8 cellular contexts compared by ENCODE assay signal in the genomic region with DNA sequence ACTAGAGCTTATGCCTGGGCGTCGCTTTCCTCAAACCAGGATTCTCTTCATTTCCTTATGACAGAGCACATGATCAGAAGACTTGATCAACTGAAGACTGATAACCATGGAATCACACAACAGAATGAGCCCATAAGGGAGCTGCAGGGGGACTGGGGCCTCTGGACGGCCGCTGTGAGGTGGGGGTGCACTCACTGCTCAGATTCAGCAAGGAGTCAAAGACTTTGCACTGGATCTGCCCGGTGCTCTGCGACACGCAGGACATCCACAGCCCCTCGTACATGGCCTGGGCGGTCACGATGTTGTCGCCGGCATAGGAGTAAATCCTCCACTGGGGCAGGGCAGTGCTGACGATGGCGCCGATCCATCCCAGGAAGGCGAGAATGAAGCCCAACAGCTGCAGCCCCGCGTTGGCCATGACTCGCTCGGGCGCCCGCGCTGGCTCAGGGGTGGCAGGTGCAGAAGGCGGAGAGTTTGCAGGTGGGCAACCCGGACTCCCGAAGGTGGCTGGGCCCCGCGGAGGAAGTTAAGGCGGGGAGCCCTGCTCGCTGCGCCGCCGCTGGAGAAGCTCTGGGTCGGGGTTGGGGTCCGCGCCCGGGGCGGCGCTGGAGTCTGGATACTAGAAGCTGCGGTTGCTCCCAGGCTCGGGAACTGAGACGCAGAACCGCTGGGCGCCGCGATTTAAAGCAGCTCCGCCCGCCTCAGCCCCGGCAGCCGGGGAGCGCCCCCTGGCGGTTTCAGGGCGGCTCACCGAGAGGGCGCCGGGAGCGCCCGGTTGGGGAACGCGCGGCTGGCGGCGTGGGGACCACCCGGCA. TPM values are rescaled to one million over a fixed set of nuclear protein-coding genes. Genes with fewer than 3 reads are reported as not detected.
DNase-seq lines count a peak whose midpoint lies in the region; ATAC-seq and TF ChIP-seq lines count a peak whose summit lies in the region.

A gene with protein sequence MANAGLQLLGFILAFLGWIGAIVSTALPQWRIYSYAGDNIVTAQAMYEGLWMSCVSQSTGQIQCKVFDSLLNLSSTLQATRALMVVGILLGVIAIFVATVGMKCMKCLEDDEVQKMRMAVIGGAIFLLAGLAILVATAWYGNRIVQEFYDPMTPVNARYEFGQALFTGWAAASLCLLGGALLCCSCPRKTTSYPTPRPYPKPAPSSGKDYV (minus strand): TSS at position 658 of the 815 bp plus-strand sequence. CDS start 240 bp downstream, at position 418.

- H3K4me3 ChIP-seq in GM23338 (peak within 1 kb of the TSS; percentile 78), left ventricle myocardium inferior (peak within 1 kb of the TSS; percentile 74)

- CTCF ChIA-PET in T-cell (lab: Charles Lee), result interaction anchor here (0.6 to 2.2 kb wide), 23 partner anchors 8 to 379 kb away, joined by 3 to 14 read pairs (median 3); no protein-coding TSS in a partner anchor

- H3K36me3 Mint-ChIP-seq in GM23338 (ENCODE audit: low read depth) (no peaks in the 10 kb centered on the region), T-cell (no peaks in the 10 kb centered on the region), type B pancreatic cell (no peaks in the 10 kb centered on the region)

- peak within 1 kb of the TSS; percentile 70 for H3K9ac ChIP-seq in ES-I3 (ENCODE audit: low read depth, low read length)

- peak; percentile 69 to 88 for TF ChIP-seq CTCF in GM23338 (conservative IDR thresholded peaks at IDR 0.05; ENCODE audit: low read depth in 2 of 2)
- peak; percentile 99 for TF ChIP-seq CTCF in left ventricle myocardium inferior (IDR thresholded peaks at IDR 0.05; ENCODE audit: borderline replicate concordance)
- peak; percentile 99 for TF ChIP-seq CTCF in type B pancreatic cell (conservative IDR thresholded peaks at IDR 0.05)

- intact Hi-C loops in left ventricle myocardium inferior (cut with micrococcal nuclease), result no loop called here
- intact Hi-C loops in posterior vena cava (cut with DNase I), result loop anchor here in 1 of 2 donors (10.0 kb wide), 1 partner anchor 97 kb away; no protein-coding TSS in a partner anchor

- H3K4me1 Mint-ChIP-seq in GM23338, result peaks cover 40% of the 10 kb centered on the region
- H3K4me1 Mint-ChIP-seq in T-cell, result peaks cover 17 to 23% (median 20%) of the 10 kb centered on the region in 3 donors
- H3K4me1 Mint-ChIP-seq in type B pancreatic cell (ENCODE audit: unreplicated experiment), result peaks cover 8% of the 10 kb centered on the region

- H3K9me3 Mint-ChIP-seq in GM23338, result no peaks in the 10 kb centered on the region
- H3K9me3 Mint-ChIP-seq in T-cell, result no peaks in the 10 kb centered on the region
- no peaks in the 10 kb centered on the region for H3K9me3 Mint-ChIP-seq in type B pancreatic cell

- POLR2A ChIA-PET in T-cell (lab: Charles Lee), result interaction anchor here in 1 of 2 donors (0.7 kb wide), 1 partner anchor 26 kb away, joined by 3 read pairs; no protein-coding TSS in a partner anchor

- H2AFZ ChIP-seq in GM23338, result peak within 1 kb of the TSS; percentile 87

- no peaks in the 10 kb centered on the region; the same call in 1 of the 2 replicates for H4K20me1 ChIP-seq in GM23338 (replicated peaks; ENCODE audit: insufficient read depth)

- H3K27ac Mint-ChIP-seq in GM23338 (no peak within 1 kb of the TSS), T-cell (no peak within 1 kb of the TSS), type B pancreatic cell (peak within 1 kb of the TSS; percentile 57)

- H3K36me3 ChIP-seq in ES-I3 (ENCODE audit: insufficient read depth, low read length), result no peaks in the 10 kb centered on the region
- H3K36me3 ChIP-seq in GM23338 (ENCODE audit: insufficient read depth), result no peaks in the 10 kb centered on the region
- H3K36me3 ChIP-seq in left ventricle myocardium inferior, result no peaks in the 10 kb centered on the region

- H3K4me1 ChIP-seq in ES-I3 (ENCODE audit: insufficient read depth, low read length), result peaks cover 21% of the 10 kb centered on the region
- H3K4me1 ChIP-seq in GM23338 (ENCODE audit: insufficient read depth), result peaks cover 33% of the 10 kb centered on the region
- H3K4me1 ChIP-seq in left ventricle myocardium inferior, result peaks cover 26% of the 10 kb centered on the region

- no peaks in the 10 kb centered on the region for H3K79me2 ChIP-seq in GM23338 (replicated peaks; ENCODE audit: insufficient read depth)

- H3K9me3 ChIP-seq in ES-I3 (ENCODE audit: control insufficient read depth, insufficient read depth, low read length), result no peaks in the 10 kb centered on the region
- H3K9me3 ChIP-seq in left ventricle myocardium inferior (replicated peaks), result no peaks in the 10 kb centered on the region

- peak within 1 kb of the TSS; percentile 92 for H3K4me2 ChIP-seq in GM23338

- ATAC-seq in GM23338 (peak; percentile 87), T-cell (replicated peaks in 1 of 4) (peak; percentile 87 to 93 (median 89))

- H3F3A ChIP-seq in GM23338 (replicated peaks; ENCODE audit: low read depth), result no peaks in the 10 kb centered on the region

- no peak within 1 kb of the TSS for H3K27ac ChIP-seq in GM23338 (ENCODE audit: low read depth)
- H3K27ac ChIP-seq in left ventricle myocardium inferior (replicated peaks), result no peak within 1 kb of the TSS

- DNase-seq in GM23338 (ENCODE audit: low spot score) (peak; percentile 95), LoVo (ENCODE audit: low spot score) (peak; percentile 84), T-cell (peak; percentile 15 to 78 (median 62)), amygdala (lab: John Stamatoyannopoulos, UW) (peak in 54 of 56 donors; percentile 5 to 82 (median 46)), left ventricle myocardium inferior (peak; percentile 81), posterior vena cava (ENCODE audit: low spot score) (peak; percentile 94), type B pancreatic cell (ENCODE audit: extremely low spot score, unreplicated experiment) (peak; percentile 89)

- H3K27me3 ChIP-seq in GM23338 (ENCODE audit: insufficient read depth), result peaks cover 24% of the 10 kb centered on the region
- H3K27me3 ChIP-seq in left ventricle myocardium inferior (ENCODE audit: low read depth), result peaks cover 34% of the 10 kb centered on the region

- H3K27me3 Mint-ChIP-seq in GM23338 (ENCODE audit: insufficient read depth, low read depth, poor library complexity) (peaks cover 15% of the 10 kb centered on the region), T-cell (peaks cover 32 to 37% of the 10 kb centered on the region in 2 donors), type B pancreatic cell (peaks cover 45% of the 10 kb centered on the region)

- H3K4me3 Mint-ChIP-seq in GM23338 (peak within 1 kb of the TSS; percentile 85), T-cell (peak within 1 kb of the TSS; percentile 68 to 75 (median 74)), type B pancreatic cell (peak within 1 kb of the TSS; percentile 84)

- no peaks in the 10 kb centered on the region for H3K9me2 ChIP-seq in GM23338 (ENCODE audit: insufficient read depth)

TF ChIP-seq in GM23338, 12 proteins besides CTCF, POLR2A, EP300 and RAD21 (continues in another document):
- TF ChIP-seq POLR2AphosphoS5 (IDR thresholded peaks at IDR 0.05; ENCODE audit: low read depth) (peak; percentile 42; the same call in 1 of the 2 replicates), EZH2 (IDR thresholded peaks at IDR 0.05; ENCODE audit: low read depth, unreplicated experiment) (no peak), JUNB (IDR thresholded peaks at IDR 0.05; ENCODE audit: unreplicated experiment) (no peak), NANOG (IDR thresholded peaks at IDR 0.05; ENCODE audit: borderline replicate concordance) (no peak), ZNF114 (CRISPR knock-in tag; IDR thresholded peaks at IDR 0.05) (no peak), CREB1 (CRISPR knock-in tag; IDR thresholded peaks at IDR 0.05; ENCODE audit: low read depth) (peak; percentile 46; the same call in 1 of the 2 replicates), STAT1 (IDR thresholded peaks at IDR 0.05; ENCODE audit: unreplicated experiment) (no peak), EZH2phosphoT487 (IDR thresholded peaks at IDR 0.05; ENCODE audit: unreplicated experiment) (no peak)
- TF ChIP-seq, protein P1, sequence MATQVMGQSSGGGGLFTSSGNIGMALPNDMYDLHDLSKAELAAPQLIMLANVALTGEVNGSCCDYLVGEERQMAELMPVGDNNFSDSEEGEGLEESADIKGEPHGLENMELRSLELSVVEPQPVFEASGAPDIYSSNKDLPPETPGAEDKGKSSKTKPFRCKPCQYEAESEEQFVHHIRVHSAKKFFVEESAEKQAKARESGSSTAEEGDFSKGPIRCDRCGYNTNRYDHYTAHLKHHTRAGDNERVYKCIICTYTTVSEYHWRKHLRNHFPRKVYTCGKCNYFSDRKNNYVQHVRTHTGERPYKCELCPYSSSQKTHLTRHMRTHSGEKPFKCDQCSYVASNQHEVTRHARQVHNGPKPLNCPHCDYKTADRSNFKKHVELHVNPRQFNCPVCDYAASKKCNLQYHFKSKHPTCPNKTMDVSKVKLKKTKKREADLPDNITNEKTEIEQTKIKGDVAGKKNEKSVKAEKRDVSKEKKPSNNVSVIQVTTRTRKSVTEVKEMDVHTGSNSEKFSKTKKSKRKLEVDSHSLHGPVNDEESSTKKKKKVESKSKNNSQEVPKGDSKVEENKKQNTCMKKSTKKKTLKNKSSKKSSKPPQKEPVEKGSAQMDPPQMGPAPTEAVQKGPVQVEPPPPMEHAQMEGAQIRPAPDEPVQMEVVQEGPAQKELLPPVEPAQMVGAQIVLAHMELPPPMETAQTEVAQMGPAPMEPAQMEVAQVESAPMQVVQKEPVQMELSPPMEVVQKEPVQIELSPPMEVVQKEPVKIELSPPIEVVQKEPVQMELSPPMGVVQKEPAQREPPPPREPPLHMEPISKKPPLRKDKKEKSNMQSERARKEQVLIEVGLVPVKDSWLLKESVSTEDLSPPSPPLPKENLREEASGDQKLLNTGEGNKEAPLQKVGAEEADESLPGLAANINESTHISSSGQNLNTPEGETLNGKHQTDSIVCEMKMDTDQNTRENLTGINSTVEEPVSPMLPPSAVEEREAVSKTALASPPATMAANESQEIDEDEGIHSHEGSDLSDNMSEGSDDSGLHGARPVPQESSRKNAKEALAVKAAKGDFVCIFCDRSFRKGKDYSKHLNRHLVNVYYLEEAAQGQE (IDR thresholded peaks at IDR 0.05; ENCODE audit: unreplicated experiment), result no peak

RNA-seq across cellular contexts. Expression of the gene that starts here (rescaled TPM):
- 4.2 and 4.6 TPM in 2 replicates for total RNA-seq in GM23338 (2014; rRNA removed; shearing (Covaris generic))
- polyA plus RNA-seq in GM23338 (2016; fragmentation: Nextera tagmentation; extraction: Ambion mirVana), result 2.5 and 2.7 TPM in 2 replicates
- total RNA-seq in T-cell (under 1 TPM in 3 of 5 donors, not detected in 2; 0.20 to 0.28 (median 0.23) TPM), left ventricle myocardium inferior (0.08 TPM), posterior vena cava (1 to 10 TPM in 1 of 2 donors, under 1 TPM in 1; 0.46 to 1.1 TPM), type B pancreatic cell (ENCODE audit: low replicate concordance) (9.7 and 11.9 TPM in 2 replicates)

Comparison
In these comparisons a context has a peak if more than half of its experiments do, and no peak if none do; other contexts are left out.
1. Peak in DNase-seq and ATAC-seq in T-cell; RNA of the gene not detected or under 1 TPM.
2. Peak in DNase-seq and H3K4me3 ChIP-seq in left ventricle myocardium inferior; RNA of the gene not detected or under 1 TPM.